1 cellular context compared by ENCODE assay signal in the genomic region with DNA sequence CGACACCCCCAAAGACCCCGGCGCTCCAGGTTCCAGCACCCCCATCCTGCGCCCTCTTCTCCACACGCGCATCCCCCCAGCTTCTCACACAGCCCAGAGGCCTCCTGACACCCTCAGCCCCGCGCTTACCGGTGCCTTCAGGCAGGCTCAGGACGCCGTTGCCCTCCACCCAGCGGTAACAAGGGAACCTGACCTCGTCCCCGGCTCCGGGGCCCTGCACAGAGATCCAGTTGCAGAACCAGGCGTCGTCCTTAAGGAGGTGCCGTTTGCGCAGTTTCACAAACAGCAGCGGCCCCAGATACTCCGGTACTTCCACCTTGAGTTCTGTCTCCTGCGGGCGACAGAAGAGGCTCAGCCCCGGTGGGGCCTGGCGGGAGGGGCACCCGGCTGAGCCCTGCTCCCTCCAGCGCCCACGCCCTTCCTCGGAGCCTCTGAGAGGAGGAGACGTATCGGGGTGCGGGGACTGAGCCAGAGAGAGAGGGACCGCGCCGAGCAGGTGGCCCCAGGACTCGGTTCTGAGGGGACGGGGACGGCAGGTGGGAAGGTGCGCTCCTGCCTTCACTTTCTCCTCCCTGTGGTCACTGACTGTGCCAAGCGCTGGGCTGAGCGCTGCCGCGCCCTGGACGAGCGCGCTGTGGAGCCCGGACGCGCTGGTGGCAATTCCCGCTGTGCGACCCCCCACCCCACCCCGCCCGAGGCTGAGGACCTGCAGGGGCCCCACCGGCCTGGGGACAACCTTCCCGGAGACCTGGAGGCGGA.
TF ChIP-seq lines count a peak whose summit lies in the region.

No MANE protein-coding gene starts in this region.

TF ChIP-seq in endothelial cell of umbilical vein, 7 proteins besides CTCF, POLR2A, EP300 and RAD21:
- peak; percentile 20 for TF ChIP-seq EZH2 (IDR thresholded peaks at IDR 0.05; ENCODE audit: borderline replicate concordance, low read depth, low read length, severe bottlenecking)
